Comparison of ENCODE assay signal across 22 cellular contexts in genomic region chrX:150182176-150182575, GRCh38.
"Had no signal": no experiment of that assay in that cellular context is flagged by ENCODE, and none has a peak within 500 bp of the region (broad histone marks: within the 10 kb centered on the region; RNA-seq: fewer than 3 reads in every experiment).

No MANE protein-coding gene starts in this region.

- H3K27ac Mint-ChIP-seq: activated naive CD4-positive, alpha-beta T cell treated with anti-CD3 and anti-CD28 coated beads, Interleukin-2, amount 50 U/mL, for 24 hours; brain; effector memory CD8-positive, alpha-beta T cell; naive thymus-derived CD4-positive, alpha-beta T cell; stimulated activated naive B cell treated with anti-CD40 and anti-IgM and Interleukin-4, amounts not matched to agents 10 μg/mL and 1 μg/mL and 100 μg/mL, for 72 hours; T-cell; T-helper 2 cell treated with Interferon-gamma antibody and Interleukin-4, amounts not matched to agents 5 μg/mL and 100 μg/mL, for 36 hours; type B pancreatic cell had no signal

- DNase-seq: activated CD4-positive, alpha-beta T cell treated with anti-CD3 and anti-CD28 coated beads for 1 hour; activated gamma-delta T cell treated with Interleukin-2 at 50 U/mL for 16 hours; activated T-cell treated with anti-CD3 and anti-CD28 coated beads, Interleukin-2, amount 50 U/mL, for 1 hour; anterior cingulate cortex; caudate nucleus; effector memory CD8-positive, alpha-beta T cell; esophagus squamous epithelium; naive thymus-derived CD4-positive, alpha-beta T cell; occipital lobe; stimulated activated CD4-positive, alpha-beta T cell treated with anti-CD3 and anti-CD28 coated beads, Interleukin-2, amount 100 ng/mL, for 48 hours; stimulated activated CD8-positive, alpha-beta memory T cell treated with anti-CD3 and anti-CD28 coated beads, Interleukin-4, amount 100 ng/mL, for 48 hours; stimulated activated naive B cell treated with anti-CD40 and anti-IgM and Interleukin-4, amounts not matched to agents 10 μg/mL and 1 μg/mL and 100 μg/mL, for 72 hours; T-cell; testis had no signal

- H3K27ac ChIP-seq: esophagus squamous epithelium, testis had no signal

- H3K27me3 Mint-ChIP-seq: brain; stimulated activated naive B cell treated with anti-CD40 and anti-IgM and Interleukin-4, amounts not matched to agents 10 μg/mL and 1 μg/mL and 100 μg/mL, for 72 hours; type B pancreatic cell had no signal

- H3K4me3 Mint-ChIP-seq: activated naive CD4-positive, alpha-beta T cell treated with anti-CD3 and anti-CD28 coated beads, Interleukin-2, amount 50 U/mL, for 24 hours; brain; effector memory CD8-positive, alpha-beta T cell; naive thymus-derived CD4-positive, alpha-beta T cell; neural crest cell; stimulated activated naive B cell treated with anti-CD40 and anti-IgM and Interleukin-4, amounts not matched to agents 10 μg/mL and 1 μg/mL and 100 μg/mL, for 72 hours; T-cell; T-helper 2 cell treated with Interferon-gamma antibody and Interleukin-4, amounts not matched to agents 5 μg/mL and 100 μg/mL, for 36 hours; type B pancreatic cell had no signal

- H3K4me3 ChIP-seq: esophagus squamous epithelium, lung, testis had no signal

- H3K36me3 ChIP-seq: esophagus squamous epithelium had no signal

- FAIRE-seq: colon, TTC549 had no signal

- H3K9me3 Mint-ChIP-seq: activated naive CD4-positive, alpha-beta T cell treated with anti-CD3 and anti-CD28 coated beads, Interleukin-2, amount 50 U/mL, for 24 hours; effector memory CD8-positive, alpha-beta T cell; T-helper 2 cell treated with Interferon-gamma antibody and Interleukin-4, amounts not matched to agents 5 μg/mL and 100 μg/mL, for 36 hours had no signal

- H3K9me3 ChIP-seq: esophagus squamous epithelium, testis had no signal

- H3K4me1 Mint-ChIP-seq: activated naive CD4-positive, alpha-beta T cell treated with anti-CD3 and anti-CD28 coated beads, Interleukin-2, amount 50 U/mL, for 24 hours; brain; naive thymus-derived CD4-positive, alpha-beta T cell; neural crest cell; stimulated activated naive B cell treated with anti-CD40 and anti-IgM and Interleukin-4, amounts not matched to agents 10 μg/mL and 1 μg/mL and 100 μg/mL, for 72 hours had no signal

- H3K36me3 Mint-ChIP-seq: activated naive CD4-positive, alpha-beta T cell treated with anti-CD3 and anti-CD28 coated beads, Interleukin-2, amount 50 U/mL, for 24 hours; brain; type B pancreatic cell had no signal

- H3K27me3 ChIP-seq: esophagus squamous epithelium, testis had no signal

- H3K4me1 ChIP-seq: esophagus squamous epithelium, testis had no signal
